In genomic region chr6:125301435-125302391, GRCh38 we compare ENCODE assay signal across 8 cellular contexts. TPM values are rescaled to one million over a fixed set of nuclear protein-coding genes. Genes with fewer than 3 reads are reported as not detected.
DNase-seq lines count a peak whose midpoint lies in the region; ATAC-seq and TF ChIP-seq lines count a peak whose summit lies in the region.

Gene HDDC2 (minus strand): TSS chr6:125301967. CDS start chr6:125301932, 35 bp downstream.

- H3K36me3 ChIP-seq in cardiac muscle cell (peaks cover 18% of the 10 kb centered on the region), trophoblast cell (ENCODE audit: control insufficient read depth in 1 of 2, insufficient read depth in 2 of 2, low read length in 2 of 2) (peaks cover 4 to 5% of the 10 kb centered on the region in 2 experiments), aorta (ENCODE audit: control insufficient read depth in 1 of 2, insufficient read depth in 2 of 2, low read length in 1 of 2) (peaks cover 0 to under 1% of the 10 kb centered on the region in 2 donors)

- peak; percentile 86 for ATAC-seq in GM21528 (IDR thresholded peaks at IDR 0.05; ENCODE audit: low FRiP score, unreplicated experiment)
- peak; percentile 71 for ATAC-seq in activated naive CD8-positive, alpha-beta T cell treated with anti-CD3 and anti-CD28 coated beads, Interleukin-2, amount 50 U/mL, for 24 hours
- ATAC-seq in aorta (ENCODE audit: low FRiP score), result peak; percentile 92

- peak within 1 kb of the TSS; percentile 97 for H4K8ac ChIP-seq in trophoblast cell (ENCODE audit: low read depth, low read length)

- no CpG with 5 or more reads among the region's 67 CpGs for WGBS in trophoblast cell (ENCODE audit: extremely low coverage, insufficient coverage, insufficient read length)
- 3% methylated on average over 63 to 67 of the region's 67 CpGs for WGBS in aorta, 2 donors

- peaks cover 6% of the 10 kb centered on the region for H3K79me2 ChIP-seq in trophoblast cell (ENCODE audit: control insufficient read depth, insufficient read depth, low read length, poor library complexity)

- H3K9me3 ChIP-seq in cardiac muscle cell (ENCODE audit: low read depth) (no peaks in the 10 kb centered on the region), trophoblast cell (ENCODE audit: insufficient read depth, low read depth, low read length) (no peaks in the 10 kb centered on the region), aorta (ENCODE audit: control insufficient read depth, low read length) (no peaks in the 10 kb centered on the region)

- peak within 1 kb of the TSS; percentile 91 for H2BK120ac ChIP-seq in trophoblast cell (ENCODE audit: insufficient read depth, low read length, poor library complexity)

- H3K23ac ChIP-seq in trophoblast cell (ENCODE audit: low read length), result no peak within 1 kb of the TSS

- H3K4me2 ChIP-seq in trophoblast cell (ENCODE audit: low read length), result peak within 1 kb of the TSS; percentile 70

- H3K4ac ChIP-seq in trophoblast cell (ENCODE audit: low read depth, low read length), result peak within 1 kb of the TSS; percentile 74

- peaks cover 41% of the 10 kb centered on the region for H3K4me1 Mint-ChIP-seq in activated naive CD8-positive, alpha-beta T cell treated with anti-CD3 and anti-CD28 coated beads, Interleukin-2, amount 50 U/mL, for 24 hours

- H3K18ac ChIP-seq in trophoblast cell (ENCODE audit: low read length), result peak within 1 kb of the TSS; percentile 95

- H3K27ac Mint-ChIP-seq in activated naive CD8-positive, alpha-beta T cell treated with anti-CD3 and anti-CD28 coated beads, Interleukin-2, amount 50 U/mL, for 24 hours, result peak within 1 kb of the TSS; percentile 97

- peaks cover 42% of the 10 kb centered on the region for H3K36me3 Mint-ChIP-seq in activated naive CD8-positive, alpha-beta T cell treated with anti-CD3 and anti-CD28 coated beads, Interleukin-2, amount 50 U/mL, for 24 hours (ENCODE audit: low read depth)

- peak within 1 kb of the TSS; percentile 97 for H3K4me3 Mint-ChIP-seq in activated naive CD8-positive, alpha-beta T cell treated with anti-CD3 and anti-CD28 coated beads, Interleukin-2, amount 50 U/mL, for 24 hours

- peak within 1 kb of the TSS; percentile 90 for H2AFZ ChIP-seq in trophoblast cell (ENCODE audit: insufficient read depth, low read length, poor library complexity)

- H4K91ac ChIP-seq in trophoblast cell (ENCODE audit: low read depth, low read length), result peak within 1 kb of the TSS; percentile 91

- peak within 1 kb of the TSS; percentile 95 for H3K14ac ChIP-seq in trophoblast cell (ENCODE audit: low read length)

- no peaks in the 10 kb centered on the region for H3K27me3 ChIP-seq in cardiac muscle cell
- no peaks in the 10 kb centered on the region for H3K27me3 ChIP-seq in trophoblast cell (ENCODE audit: insufficient read depth, low read length)
- H3K27me3 ChIP-seq in aorta (ENCODE audit: control insufficient read depth in 1 of 2, insufficient read depth in 2 of 2, low read length in 1 of 2), result no peaks in the 10 kb centered on the region

- H2BK5ac ChIP-seq in trophoblast cell (ENCODE audit: low read depth, low read length, poor library complexity), result peak within 1 kb of the TSS; percentile 85

- TF ChIP-seq CTCF in cardiac muscle cell (IDR thresholded peaks at IDR 0.05; ENCODE audit: low read depth, low read length), result no peak

- peaks cover 20% of the 10 kb centered on the region for H3K4me1 ChIP-seq in cardiac muscle cell (ENCODE audit: low read depth)
- H3K4me1 ChIP-seq in trophoblast cell (ENCODE audit: control insufficient read depth in 1 of 2, insufficient read depth in 2 of 2, low read length in 2 of 2), result peaks cover 0 to 1% of the 10 kb centered on the region in 2 experiments
- H3K4me1 ChIP-seq in aorta (ENCODE audit: control insufficient read depth in 1 of 2, insufficient read depth in 2 of 2, low read length in 2 of 2), result no peaks in the 10 kb centered on the region

- no peak within 1 kb of the TSS for H2AK5ac ChIP-seq in trophoblast cell (ENCODE audit: low read length)

- H3K27ac ChIP-seq in cardiac muscle cell (peak within 1 kb of the TSS; percentile 93), trophoblast cell (ENCODE audit: low read depth, low read length) (peak within 1 kb of the TSS; percentile 81), aorta (ENCODE audit: low read depth in 1 of 2, low read length in 2 of 2) (peak within 1 kb of the TSS; percentile 61 to 92)

- peak within 1 kb of the TSS; percentile 94 for H4K12ac ChIP-seq in trophoblast cell (ENCODE audit: low read depth, low read length)

- DNase-seq in EL (peak; percentile 79), HuH-7.5 (ENCODE audit: low spot score) (peak; percentile 45), SKM-1 treated with dmso at 0.1 percent for 144 hours (lab: John Stamatoyannopoulos, UW; ENCODE audit: unreplicated experiment) (peak; percentile 57), cardiac muscle cell (ENCODE audit: low read depth in 1 of 2, low spot score in 1 of 2) (peak; percentile 82 to 88), trophoblast cell (peak; percentile 67 to 84), aorta (peak; percentile 89 to 93)
- DNase-seq in activated naive CD8-positive, alpha-beta T cell treated with anti-CD3 and anti-CD28 coated beads, Interleukin-2, amount 50 U/mL, for 24 hours, result peak; percentile 57

- intact Hi-C loops in aorta (cut with DNase I), result loop anchor here (2.0 to 10.0 kb wide), 4 partner anchors 104 to 427 kb away; partner anchors contain the start of gene TPD52L1 (in 2 of the 2)

- peaks cover 12% of the 10 kb centered on the region for H3K9me3 Mint-ChIP-seq in activated naive CD8-positive, alpha-beta T cell treated with anti-CD3 and anti-CD28 coated beads, Interleukin-2, amount 50 U/mL, for 24 hours

- H3K9ac ChIP-seq in trophoblast cell (ENCODE audit: low read length), result peak within 1 kb of the TSS; percentile 89

- H3K27me3 Mint-ChIP-seq in activated naive CD8-positive, alpha-beta T cell treated with anti-CD3 and anti-CD28 coated beads, Interleukin-2, amount 50 U/mL, for 24 hours, result peaks cover 2% of the 10 kb centered on the region

- H3K4me3 ChIP-seq in cardiac muscle cell, result peak within 1 kb of the TSS; percentile 57
- peak within 1 kb of the TSS; percentile 91 for H3K4me3 ChIP-seq in trophoblast cell (ENCODE audit: low read depth, low read length)
- peak within 1 kb of the TSS; percentile 51 to 73 for H3K4me3 ChIP-seq in aorta (ENCODE audit: low read length in 2 of 2)

- H2BK12ac ChIP-seq in trophoblast cell (ENCODE audit: low read length), result peak within 1 kb of the TSS; percentile 46

- H3K79me1 ChIP-seq in trophoblast cell (ENCODE audit: low read length), result peaks cover 7% of the 10 kb centered on the region

RNA-seq across cellular contexts. Expression of gene HDDC2, which starts in this region (rescaled TPM):
- total RNA-seq in cardiac muscle cell (107 and 136 TPM in 2 replicates), aorta (10 to 100 TPM; 48.0 to 60.9 TPM)
- polyA plus RNA-seq in cardiac muscle cell (169 and 201 TPM in 2 replicates), aorta (100 to 1,000 TPM in 1 of 2 donors, 10 to 100 TPM in 1; 89.7 to 157 TPM)
- 44.4 and 47.3 TPM in 2 replicates for polyA plus RNA-seq in trophoblast cell (2013)

Comparison
In these comparisons a context has a peak if more than half of its experiments do, and no peak if none do; other contexts are left out.
1. Peak in every context shown above with its lines: DNase-seq, ATAC-seq, H3K4me3 ChIP-seq and H3K27ac ChIP-seq.